In genomic region chr17:63998721-63999679, GRCh38 we compare ENCODE assay signal across 8 cellular contexts. TPM values are rescaled to one million over a fixed set of nuclear protein-coding genes. Genes with fewer than 3 reads are reported as not detected.
DNase-seq lines count a peak whose midpoint lies in the region; ATAC-seq, FAIRE-seq and TF ChIP-seq lines count a peak whose summit lies in the region.

No MANE protein-coding gene starts in this region.

- peak; percentile 65 for DNase-seq in activated CD8-positive, alpha-beta memory T cell treated with anti-CD3 and anti-CD28 coated beads for 24 hours
- DNase-seq in activated CD8-positive, alpha-beta memory T cell treated with anti-CD3 and anti-CD28 coated beads, Interleukin-2, amount 50 U/mL, for 4 hours, result no peak
- DNase-seq in activated naive CD4-positive, alpha-beta T cell treated with anti-CD3 and anti-CD28 coated beads, Interleukin-2, amount 10 ng/mL, durations not matched to agents 7 days and 5 days, result peak; percentile 52
- DNase-seq in keratinocyte (ENCODE audit: low read depth, low spot score) (no peak), SHP77 (lab: John Stamatoyannopoulos, UW) (no peak)
- no peak for DNase-seq in stimulated activated CD4-positive, alpha-beta T cell treated with anti-CD3 and anti-CD28 coated beads, Interleukin-4, amount 100 ng/mL, for 24 hours

- H4K20me1 ChIP-seq in keratinocyte (ENCODE audit: control insufficient read depth, extremely low read depth, insufficient read depth, low read length), result no peaks in the 10 kb centered on the region

- H3K27ac Mint-ChIP-seq in activated naive CD4-positive, alpha-beta T cell treated with anti-CD3 and anti-CD28 coated beads, Interleukin-2, amount 10 ng/mL, durations not matched to agents 7 days and 5 days, result peak overlapping the region; percentile 71

- peaks cover 51% of the 10 kb centered on the region for H3K4me1 Mint-ChIP-seq in activated naive CD4-positive, alpha-beta T cell treated with anti-CD3 and anti-CD28 coated beads, Interleukin-2, amount 10 ng/mL, durations not matched to agents 7 days and 5 days

- dilution Hi-C loops in keratinocyte (cut with MboI; ENCODE audit: extremely low pct_ligation_motif_present, low sequenced_read_pairs), result no loop called here

- no peaks in the 10 kb centered on the region for H3K36me3 ChIP-seq in keratinocyte (ENCODE audit: control insufficient read depth in 2 of 2, extremely low read depth in 1 of 2, insufficient read depth in 2 of 2, low read length in 2 of 2)
- peaks cover 18% of the 10 kb centered on the region for H3K36me3 ChIP-seq in thymus (ENCODE audit: control insufficient read depth, insufficient read depth)

- H3K4me3 Mint-ChIP-seq in activated naive CD4-positive, alpha-beta T cell treated with anti-CD3 and anti-CD28 coated beads, Interleukin-2, amount 10 ng/mL, durations not matched to agents 7 days and 5 days, result peak overlapping the region; percentile 90

- H3K9me3 ChIP-seq in keratinocyte (ENCODE audit: control insufficient read depth, low read depth, low read length) (no peaks in the 10 kb centered on the region), thymus (ENCODE audit: control insufficient read depth) (no peaks in the 10 kb centered on the region)

- H3K27me3 Mint-ChIP-seq in activated naive CD4-positive, alpha-beta T cell treated with anti-CD3 and anti-CD28 coated beads, Interleukin-2, amount 10 ng/mL, durations not matched to agents 7 days and 5 days, result peaks cover 45% of the 10 kb centered on the region

- no peak overlapping the region for H3K9ac ChIP-seq in keratinocyte (ENCODE audit: control insufficient read depth, extremely low read depth, insufficient read depth, low read length)

- H3K9me1 ChIP-seq in keratinocyte (ENCODE audit: control insufficient read depth, extremely low read depth, insufficient read depth, low read length), result no peaks in the 10 kb centered on the region

- no peak for ATAC-seq in HG03280 (IDR thresholded peaks at IDR 0.05; ENCODE audit: unreplicated experiment)

- CTCF ChIA-PET in activated naive CD4-positive, alpha-beta T cell treated with anti-CD3 and anti-CD28 coated beads, Interleukin-2, amount 10 ng/mL, durations not matched to agents 7 days and 5 days (lab: Charles Lee), result interaction anchor here (0.7 to 3.4 kb wide), 9 partner anchors 8 to 135 kb away, joined by 3 to 13 read pairs (median 5); partner anchors contain the start of genes GH1 and ICAM2

- H3K27me3 ChIP-seq in keratinocyte (ENCODE audit: control insufficient read depth, extremely low read depth, insufficient read depth, low read length), result peaks cover 42% of the 10 kb centered on the region
- no peaks in the 10 kb centered on the region for H3K27me3 ChIP-seq in thymus (ENCODE audit: control insufficient read depth, insufficient read depth)

- H3K36me3 Mint-ChIP-seq in activated naive CD4-positive, alpha-beta T cell treated with anti-CD3 and anti-CD28 coated beads, Interleukin-2, amount 10 ng/mL, durations not matched to agents 7 days and 5 days, result peaks cover 14% of the 10 kb centered on the region

- no peaks in the 10 kb centered on the region for H3K9me3 Mint-ChIP-seq in activated naive CD4-positive, alpha-beta T cell treated with anti-CD3 and anti-CD28 coated beads, Interleukin-2, amount 10 ng/mL, durations not matched to agents 7 days and 5 days

- no peak for TF ChIP-seq CTCF in keratinocyte (optimal IDR thresholded peaks at IDR 0.05 in 1 of 3, IDR thresholded peaks at IDR 0.05 in 1 of 3, conservative IDR thresholded peaks at IDR 0.05 in 1 of 3; ENCODE audit: extremely low read depth in 1 of 3, insufficient read depth in 2 of 3, low read length in 3 of 3)

- H3K27ac ChIP-seq in keratinocyte (ENCODE audit: control insufficient read depth, insufficient read depth, low read length) (no peak overlapping the region), thymus (ENCODE audit: low read depth) (no peak overlapping the region)

- H3K4me3 ChIP-seq in keratinocyte (ENCODE audit: control insufficient read depth in 2 of 3, extremely low read depth in 1 of 3, insufficient read depth in 2 of 3, low read depth in 1 of 3, low read length in 3 of 3) (peak overlapping the region in 1 of 3 experiments; percentile 40), thymus (ENCODE audit: low read length) (peak overlapping the region; percentile 56)

- H3K79me2 ChIP-seq in keratinocyte (ENCODE audit: control insufficient read depth, insufficient read depth, low read length), result no peaks in the 10 kb centered on the region

- FAIRE-seq in keratinocyte (lab: Jason Lieb, UNC), result no peak

- WGBS in thymus, result 17% methylated on average over 33 of the region's 33 CpGs

- peak overlapping the region; percentile 74 for H3K4me2 ChIP-seq in keratinocyte (ENCODE audit: control insufficient read depth, extremely low read depth, insufficient read depth, low read depth, low read length)

- H2AFZ ChIP-seq in keratinocyte (ENCODE audit: control insufficient read depth, low read length), result no peak overlapping the region

- peaks cover 4% of the 10 kb centered on the region for H3K4me1 ChIP-seq in keratinocyte (ENCODE audit: control insufficient read depth, extremely low read depth, insufficient read depth, low read length)
- peaks cover 12% of the 10 kb centered on the region for H3K4me1 ChIP-seq in thymus (ENCODE audit: control insufficient read depth, insufficient read depth, low read length)

RNA-seq across cellular contexts. Expression of gene PRR29, which starts 0.8 kb away (rescaled TPM):
- 0.01 TPM in 1 of 3 replicates, not detected in the others for polyA plus RNA-seq in keratinocyte
- polyA plus RNA-seq in keratinocyte (2011; ENCODE audit: low read depth), result not detected
- not detected in 2 replicates for polyA plus RNA-seq in keratinocyte (2011; cell fraction: cytosol; rRNA removed)
- 0.23 TPM in 1 of 2 replicates, not detected in the other for polyA plus RNA-seq in keratinocyte (2011; cell fraction: nucleus; rRNA removed)
- polyA plus RNA-seq in keratinocyte (2012; ENCODE audit: low replicate concordance), result not detected in 2 replicates
- not detected in 3 replicates for polyA minus RNA-seq in keratinocyte
- polyA minus RNA-seq in keratinocyte (2011; cell fraction: cytosol; rRNA and poly(A)+ RNA removed), result not detected
- not detected in 2 replicates for polyA minus RNA-seq in keratinocyte (2011; cell fraction: nucleus; rRNA and poly(A)+ RNA removed)
- 0.43 TPM for polyA plus RNA-seq in thymus

RNA-seq across cellular contexts. Expression of gene ICAM2, which starts 21.4 kb away (rescaled TPM):
- polyA plus RNA-seq in keratinocyte (0.09 to 0.21 TPM (median 0.16 TPM) in 3 replicates), thymus (38.6 TPM)
- polyA plus RNA-seq in keratinocyte (2011; ENCODE audit: low read depth), result not detected
- polyA plus RNA-seq in keratinocyte (2011; cell fraction: cytosol; rRNA removed), result 0.09 and 0.12 TPM in 2 replicates
- polyA plus RNA-seq in keratinocyte (2011; cell fraction: nucleus; rRNA removed), result 0.31 TPM in 1 of 2 replicates, not detected in the other
- polyA plus RNA-seq in keratinocyte (2012; ENCODE audit: low replicate concordance), result 0.13 TPM in 1 of 2 replicates, not detected in the other
- 0.26 to 1.3 TPM in 2 of 3 replicates, not detected in the other for polyA minus RNA-seq in keratinocyte
- polyA minus RNA-seq in keratinocyte (2011; cell fraction: cytosol; rRNA and poly(A)+ RNA removed), result not detected
- 0.32 TPM in 1 of 2 replicates, not detected in the other for polyA minus RNA-seq in keratinocyte (2011; cell fraction: nucleus; rRNA and poly(A)+ RNA removed)

RNA-seq across cellular contexts. Expression of gene SCN4A, which starts 26.3 kb away (rescaled TPM):
- polyA plus RNA-seq in keratinocyte (not detected in 3 replicates), thymus (0.46 TPM)
- polyA plus RNA-seq in keratinocyte (2011; ENCODE audit: low read depth), result not detected
- not detected in 2 replicates for polyA plus RNA-seq in keratinocyte (2011; cell fraction: cytosol; rRNA removed)
- polyA plus RNA-seq in keratinocyte (2011; cell fraction: nucleus; rRNA removed), result not detected in 2 replicates
- polyA plus RNA-seq in keratinocyte (2012; ENCODE audit: low replicate concordance), result not detected in 2 replicates
- polyA minus RNA-seq in keratinocyte, result not detected in 3 replicates
- not detected for polyA minus RNA-seq in keratinocyte (2011; cell fraction: cytosol; rRNA and poly(A)+ RNA removed)
- polyA minus RNA-seq in keratinocyte (2011; cell fraction: nucleus; rRNA and poly(A)+ RNA removed), result not detected in 2 replicates

Comparison
In these comparisons a context has a peak if more than half of its experiments do, and no peak if none do; other contexts are left out.
1. DNase-seq: peak in activated CD8-positive, alpha-beta memory T cell treated with anti-CD3 and anti-CD28 coated beads for 24 hours (single experiment) and activated naive CD4-positive, alpha-beta T cell treated with anti-CD3 and anti-CD28 coated beads, Interleukin-2, amount 10 ng/mL, durations not matched to agents 7 days and 5 days (single experiment); none in activated CD8-positive, alpha-beta memory T cell treated with anti-CD3 and anti-CD28 coated beads, Interleukin-2, amount 50 U/mL, for 4 hours (single experiment), keratinocyte (single experiment), stimulated activated CD4-positive, alpha-beta T cell treated with anti-CD3 and anti-CD28 coated beads, Interleukin-4, amount 100 ng/mL, for 24 hours (single experiment) and SHP77 (0 of 2).
2. RNA of gene ICAM2, which starts 21.4 kb away (polyA plus RNA-seq): 38.6 TPM in thymus (single experiment); 0.09 to 0.31 TPM in keratinocyte; every median in the first group is over 10 times any median in the second.